ENCODE assay signal across 20 cellular contexts in the genomic region with DNA sequence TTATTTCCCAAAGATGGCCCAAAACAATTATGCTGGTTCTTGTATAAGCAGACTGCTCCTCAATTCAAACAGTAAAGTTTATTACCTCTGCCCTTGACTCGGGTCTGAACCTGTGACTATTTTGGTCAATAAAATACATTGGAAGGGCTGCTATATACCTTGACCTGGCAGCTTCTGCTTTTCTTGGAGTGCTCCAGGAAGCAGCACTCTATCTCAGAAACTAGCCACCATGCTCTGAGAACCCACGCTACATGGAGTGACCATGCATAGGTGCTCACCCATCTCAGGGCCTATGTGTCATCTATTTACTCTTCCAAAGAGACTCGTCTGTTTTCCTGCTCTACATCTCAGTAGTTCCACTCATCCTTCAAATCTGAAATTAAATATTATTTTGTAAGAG.
"Had no signal": no experiment of that assay in that cellular context is flagged by ENCODE, and none has a peak within 500 bp of the region (broad histone marks: within the 10 kb centered on the region; RNA-seq: fewer than 3 reads in every experiment).

No MANE protein-coding gene starts in this region.

- H3K27me3 Mint-ChIP-seq: activated CD8-positive, alpha-beta T cell treated with anti-CD3 and anti-CD28 coated beads for 36 hours; activated naive CD4-positive, alpha-beta T cell treated with anti-CD3 and anti-CD28 coated beads, Interleukin-2, amount 10 ng/mL, durations not matched to agents 7 days and 5 days had no signal

- ATAC-seq: activated CD4-positive, alpha-beta T cell treated with anti-CD3 and anti-CD28 coated beads for 36 hours; activated CD8-positive, alpha-beta T cell treated with anti-CD3 and anti-CD28 coated beads for 36 hours; activated T-cell treated with anti-CD3 and anti-CD28 coated beads, Interleukin-2, amount 50 U/mL, for 72 hours had no signal

- H3K4me1 Mint-ChIP-seq: activated CD4-positive, alpha-beta T cell treated with anti-CD3 and anti-CD28 coated beads for 36 hours; activated naive CD4-positive, alpha-beta T cell treated with anti-CD3 and anti-CD28 coated beads, Interleukin-2, amount 10 ng/mL, durations not matched to agents 7 days and 5 days; activated naive CD8-positive, alpha-beta T cell treated with anti-CD3 and anti-CD28 coated beads for 36 hours; central memory CD8-positive, alpha-beta T cell had no signal

- H3K9me3 Mint-ChIP-seq: activated CD8-positive, alpha-beta T cell treated with anti-CD3 and anti-CD28 coated beads for 36 hours; activated naive CD4-positive, alpha-beta T cell treated with anti-CD3 and anti-CD28 coated beads, Interleukin-2, amount 10 ng/mL, durations not matched to agents 7 days and 5 days; activated T-helper 2 cell treated with anti-CD3 and anti-CD28 coated beads, Interferon-gamma antibody, Interleukin-2, Interleukin-4, amounts not matched to agents 10 μg/mL and 5 μg/mL and 100 μg/mL, durations not matched to agents 14 hours and 24 hours and 36 hours had no signal

- H3K4me3 Mint-ChIP-seq: activated CD4-positive, alpha-beta T cell treated with anti-CD3 and anti-CD28 coated beads for 36 hours; activated CD8-positive, alpha-beta T cell treated with anti-CD3 and anti-CD28 coated beads for 36 hours; activated naive CD4-positive, alpha-beta T cell treated with anti-CD3 and anti-CD28 coated beads, Interleukin-2, amount 10 ng/mL, durations not matched to agents 7 days and 5 days; activated naive CD8-positive, alpha-beta T cell treated with anti-CD3 and anti-CD28 coated beads for 36 hours; activated T-cell treated with anti-CD3 and anti-CD28 coated beads, Interleukin-2, amount 50 U/mL, for 72 hours; central memory CD8-positive, alpha-beta T cell had no signal

- H3K27ac Mint-ChIP-seq: activated CD4-positive, alpha-beta T cell treated with anti-CD3 and anti-CD28 coated beads for 36 hours; activated CD8-positive, alpha-beta T cell treated with anti-CD3 and anti-CD28 coated beads for 36 hours; activated naive CD4-positive, alpha-beta T cell treated with anti-CD3 and anti-CD28 coated beads, Interleukin-2, amount 10 ng/mL, durations not matched to agents 7 days and 5 days; activated naive CD8-positive, alpha-beta T cell treated with anti-CD3 and anti-CD28 coated beads for 36 hours; activated T-cell treated with anti-CD3 and anti-CD28 coated beads, Interleukin-2, amount 50 U/mL, for 72 hours; activated T-helper 2 cell treated with anti-CD3 and anti-CD28 coated beads, Interferon-gamma antibody, Interleukin-2, Interleukin-4, amounts not matched to agents 10 μg/mL and 5 μg/mL and 100 μg/mL, durations not matched to agents 14 hours and 24 hours and 36 hours had no signal

- H3K36me3 ChIP-seq: WERI-Rb-1 had no signal

- DNase-seq: activated CD4-positive, alpha-beta T cell treated with anti-CD3 and anti-CD28 coated beads for 36 hours; activated CD8-positive, alpha-beta memory T cell treated with anti-CD3 and anti-CD28 coated beads, Interleukin-2, amount 50 U/mL, for 4 hours; activated CD8-positive, alpha-beta T cell treated with anti-CD3 and anti-CD28 coated beads for 36 hours; activated gamma-delta T cell treated with Interleukin-2 at 50 U/mL for 16 hours; activated naive CD4-positive, alpha-beta T cell treated with anti-CD3 and anti-CD28 coated beads, Interleukin-2, amount 10 ng/mL, durations not matched to agents 7 days and 5 days; activated naive CD8-positive, alpha-beta T cell treated with anti-CD3 and anti-CD28 coated beads for 36 hours; activated T-cell treated with anti-CD3 and anti-CD28 coated beads, Interleukin-2, amount 50 U/mL, for 72 hours; MM.1S; NCI-H1694 treated with DMSO at 0.1 percent for 48 hours; NCI-H2029 treated with DMSO at 0.1 percent for 48 hours; NCI-H345; NCI-H510A; NCI-H526 treated with DMSO at 0.1 percent for 48 hours; NK-92 treated with Interleukin-12 subunit alpha and Interleukin-12 subunit beta, amount 100 ng/mL, for 24 hours; OCI-M1; T-helper 2 cell; T1000; WERI-Rb-1 had no signal

- H3K27ac ChIP-seq: WERI-Rb-1 had no signal

- H3K36me3 Mint-ChIP-seq: activated naive CD4-positive, alpha-beta T cell treated with anti-CD3 and anti-CD28 coated beads, Interleukin-2, amount 10 ng/mL, durations not matched to agents 7 days and 5 days; activated naive CD8-positive, alpha-beta T cell treated with anti-CD3 and anti-CD28 coated beads for 36 hours had no signal
